Comparison of ENCODE assay signal across 15 cellular contexts in genomic region chr12:96069511-96070231, GRCh38. TPM values are rescaled to one million over a fixed set of nuclear protein-coding genes. Genes with fewer than 3 reads are reported as not detected.
DNase-seq lines count a peak whose midpoint lies in the region; ATAC-seq and TF ChIP-seq lines count a peak whose summit lies in the region.
"Had no signal": no experiment of that assay in that cellular context is flagged by ENCODE, and none has a peak within 500 bp of the region (broad histone marks: within the 10 kb centered on the region; RNA-seq: fewer than 3 reads in every experiment).

No MANE protein-coding gene starts in this region.

- H3K4me1 ChIP-seq in esophagus squamous epithelium = peaks cover 21 to 79% (median 25%) of the 10 kb centered on the region in 3 donors
- H3K4me1 ChIP-seq: BE2C had no signal

- no peak for TF ChIP-seq POLR2A in esophagus squamous epithelium (IDR thresholded peaks at IDR 0.05)

- H3K9me3 Mint-ChIP-seq in activated naive CD8-positive, alpha-beta T cell treated with anti-CD3 and anti-CD28 coated beads, Interleukin-2, amount 50 U/mL, for 24 hours = no peaks in the 10 kb centered on the region
- H3K9me3 Mint-ChIP-seq in T-helper 2 cell treated with Interferon-gamma antibody and Interleukin-4, amounts not matched to agents 5 μg/mL and 100 μg/mL, for 36 hours = no peaks in the 10 kb centered on the region
- H3K9me3 Mint-ChIP-seq: CD8-positive, alpha-beta memory T cell had no signal

- peaks cover 18% of the 10 kb centered on the region for H3K4me1 Mint-ChIP-seq in activated naive CD8-positive, alpha-beta T cell treated with anti-CD3 and anti-CD28 coated beads, Interleukin-2, amount 50 U/mL, for 24 hours
- H3K4me1 Mint-ChIP-seq in T-helper 2 cell treated with Interferon-gamma antibody and Interleukin-4, amounts not matched to agents 5 μg/mL and 100 μg/mL, for 36 hours (ENCODE audit: low read depth) = peaks cover 11% of the 10 kb centered on the region

- WGBS in esophagus squamous epithelium, 2 donors = 65 to 79% methylated on average over 7 of the region's 7 CpGs

- H3K4me3 Mint-ChIP-seq in activated naive CD8-positive, alpha-beta T cell treated with anti-CD3 and anti-CD28 coated beads, Interleukin-2, amount 50 U/mL, for 24 hours = no peak overlapping the region
- H3K4me3 Mint-ChIP-seq in T-helper 2 cell treated with Interferon-gamma antibody and Interleukin-4, amounts not matched to agents 5 μg/mL and 100 μg/mL, for 36 hours = no peak overlapping the region

- TF ChIP-seq CTCF in WERI-Rb-1 (IDR thresholded peaks at IDR 0.05; ENCODE audit: low read depth, low read length) = no peak
- no peak for TF ChIP-seq CTCF in esophagus squamous epithelium (IDR thresholded peaks at IDR 0.05)

- no peak overlapping the region for H3K27ac Mint-ChIP-seq in activated naive CD8-positive, alpha-beta T cell treated with anti-CD3 and anti-CD28 coated beads, Interleukin-2, amount 50 U/mL, for 24 hours
- H3K27ac Mint-ChIP-seq in T-helper 2 cell treated with Interferon-gamma antibody and Interleukin-4, amounts not matched to agents 5 μg/mL and 100 μg/mL, for 36 hours = no peak overlapping the region
- H3K27ac Mint-ChIP-seq: CD8-positive, alpha-beta memory T cell had no signal

- H3K4me3 ChIP-seq in WERI-Rb-1 (ENCODE audit: low read depth, low read length) = no peak overlapping the region
- H3K4me3 ChIP-seq in esophagus squamous epithelium = no peak overlapping the region
- H3K4me3 ChIP-seq: GM12878, HAP-1 had no signal

- ATAC-seq in activated naive CD8-positive, alpha-beta T cell treated with anti-CD3 and anti-CD28 coated beads, Interleukin-2, amount 50 U/mL, for 24 hours = no peak
- ATAC-seq in GM18858 (IDR thresholded peaks at IDR 0.05; ENCODE audit: unreplicated experiment) = no peak

- H3K36me3 ChIP-seq in WERI-Rb-1 = no peaks in the 10 kb centered on the region
- H3K36me3 ChIP-seq in esophagus squamous epithelium = no peaks in the 10 kb centered on the region
- H3K36me3 ChIP-seq: BE2C, HAP-1 had no signal

- H3K36me3 Mint-ChIP-seq in activated naive CD8-positive, alpha-beta T cell treated with anti-CD3 and anti-CD28 coated beads, Interleukin-2, amount 50 U/mL, for 24 hours (ENCODE audit: low read depth) = no peaks in the 10 kb centered on the region
- no peaks in the 10 kb centered on the region for H3K36me3 Mint-ChIP-seq in T-helper 2 cell treated with Interferon-gamma antibody and Interleukin-4, amounts not matched to agents 5 μg/mL and 100 μg/mL, for 36 hours (ENCODE audit: low read depth)
- H3K36me3 Mint-ChIP-seq: CD8-positive, alpha-beta memory T cell had no signal

- intact Hi-C loops in esophagus squamous epithelium (cut with DNase I) = no loop called here

- H3K9me3 ChIP-seq in WERI-Rb-1 (ENCODE audit: severe bottlenecking) (no peaks in the 10 kb centered on the region), esophagus squamous epithelium (no peaks in the 10 kb centered on the region)
- H3K9me3 ChIP-seq: BE2C, HAP-1 had no signal

- peak; percentile 52 for DNase-seq in NCI-H82 (lab: John Stamatoyannopoulos, UW)
- DNase-seq in WERI-Rb-1 = peak; percentile 18
- DNase-seq in esophagus squamous epithelium (lab: John Stamatoyannopoulos, UW) = no peak
- DNase-seq in activated naive CD8-positive, alpha-beta T cell treated with anti-CD3 and anti-CD28 coated beads, Interleukin-2, amount 50 U/mL, for 24 hours = no peak
- DNase-seq in T1000 (lab: John Stamatoyannopoulos, UW) = no peak
- no peak for DNase-seq in T-helper 2 cell treated with Interferon-gamma antibody and Interleukin-4, amounts not matched to agents 5 μg/mL and 100 μg/mL, for 36 hours (ENCODE audit: low spot score)
- DNase-seq: BE2C; Calu3; CD8-positive, alpha-beta memory T cell; DMS79; GOT3 had no signal

- H3K27ac ChIP-seq in WERI-Rb-1 (no peak overlapping the region), esophagus squamous epithelium (peak overlapping the region; percentile 32 to 89 (median 57))
- H3K27ac ChIP-seq: C4-2B had no signal

- H3K27me3 ChIP-seq in WERI-Rb-1 (ENCODE audit: insufficient read depth, low read depth, severe bottlenecking) = no peaks in the 10 kb centered on the region
- no peaks in the 10 kb centered on the region for H3K27me3 ChIP-seq in esophagus squamous epithelium
- H3K27me3 ChIP-seq: BE2C had no signal

- no peaks in the 10 kb centered on the region for H3K27me3 Mint-ChIP-seq in activated naive CD8-positive, alpha-beta T cell treated with anti-CD3 and anti-CD28 coated beads, Interleukin-2, amount 50 U/mL, for 24 hours
- H3K27me3 Mint-ChIP-seq in T-helper 2 cell treated with Interferon-gamma antibody and Interleukin-4, amounts not matched to agents 5 μg/mL and 100 μg/mL, for 36 hours (ENCODE audit: low read depth) = peaks cover 2% of the 10 kb centered on the region

RNA-seq across cellular contexts. Expression of gene LTA4H, which starts 34.3 kb away (rescaled TPM):
- total RNA-seq in esophagus squamous epithelium = 100 to 1,000 TPM; 105 to 235 (median 123) TPM

Comparison
In these comparisons a context has a peak if more than half of its experiments do, and no peak if none do; other contexts are left out.
1. DNase-seq: peak in NCI-H82 (single experiment) and WERI-Rb-1 (single experiment); none in esophagus squamous epithelium (single experiment), activated naive CD8-positive, alpha-beta T cell treated with anti-CD3 and anti-CD28 coated beads, Interleukin-2, amount 50 U/mL, for 24 hours (single experiment), T1000 (single experiment) and T-helper 2 cell treated with Interferon-gamma antibody and Interleukin-4, amounts not matched to agents 5 μg/mL and 100 μg/mL, for 36 hours (single experiment).